In genomic region chr10:80292607-80293239, GRCh38 we compare ENCODE assay signal across 17 cellular contexts. TPM values are rescaled to one million over a fixed set of nuclear protein-coding genes. Genes with fewer than 3 reads are reported as not detected.
DNase-seq lines count a peak whose midpoint lies in the region; ATAC-seq and TF ChIP-seq lines count a peak whose summit lies in the region.
"Had no signal": no experiment of that assay in that cellular context is flagged by ENCODE, and none has a peak within 500 bp of the region (broad histone marks: within the 10 kb centered on the region; RNA-seq: fewer than 3 reads in every experiment).

No MANE protein-coding gene starts in this region.

- peak; percentile 82 for DNase-seq in left lobe of liver (ENCODE audit: low spot score)
- DNase-seq in lung (ENCODE audit: low spot score): peak; percentile 17
- DNase-seq in AML-193 (lab: John Stamatoyannopoulos, UW): no peak
- DNase-seq in DMS53 treated with DMSO at 0.1 percent for 48 hours (lab: John Stamatoyannopoulos, UW; ENCODE audit: unreplicated experiment): no peak
- no peak for DNase-seq in amniotic stem cell (lab: John Stamatoyannopoulos, UW)
- DNase-seq: Calu3; CD8-positive, alpha-beta T cell; DND-41; EL; H9 had no signal

- no peaks in the 10 kb centered on the region for H3K4me1 ChIP-seq in lung (ENCODE audit: control insufficient read depth in 2 of 2, insufficient read depth in 2 of 2, low read length in 2 of 2)

- peak; percentile 55 for ATAC-seq in left lobe of liver
- no peak for ATAC-seq in lung (ENCODE audit: insufficient read depth, low FRiP score)
- ATAC-seq: A549; CD8-positive, alpha-beta T cell; GM12878 had no signal

- H3K27ac ChIP-seq in 22Rv1: 0 out of 2 replicates have a peak overlapping the region, but pooled peaks have one; percentile 94
- H3K27ac ChIP-seq in VCaP: peak overlapping the region; percentile 96
- no peak overlapping the region for H3K27ac ChIP-seq in lung (ENCODE audit: low read depth in 1 of 2, low read length in 1 of 2)
- H3K27ac ChIP-seq: A549, BLaER1 had no signal

- H3K27me3 ChIP-seq in lung (ENCODE audit: control insufficient read depth, insufficient read depth): peaks cover 3% of the 10 kb centered on the region
- H3K27me3 ChIP-seq: BLaER1 had no signal

- 87 to 95% methylated on average over 6 of the region's 6 CpGs for WGBS in lung, 2 donors

- H3K36me3 ChIP-seq in lung (ENCODE audit: control insufficient read depth in 2 of 2, insufficient read depth in 2 of 2, low read length in 2 of 2): no peaks in the 10 kb centered on the region
- H3K36me3 ChIP-seq: BLaER1 had no signal

- H3K4me3 ChIP-seq in lung: no peak overlapping the region
- H3K4me3 ChIP-seq: A549, BLaER1, GM12878 had no signal

- H3K9me3 ChIP-seq in lung (ENCODE audit: control insufficient read depth in 2 of 2, insufficient read depth in 1 of 2, low read length in 1 of 2): peaks cover 0 to under 1% of the 10 kb centered on the region in 2 donors

- TF ChIP-seq CTCF in 22Rv1 (IDR thresholded peaks at IDR 0.05) (no peak), VCaP (conservative IDR thresholded peaks at IDR 0.05) (no peak), lung (IDR thresholded peaks at IDR 0.05; ENCODE audit: control extremely low read depth, extremely low read depth) (no peak)

RNA-seq across cellular contexts. Expression of gene MAT1A, which starts 3.3 kb away (rescaled TPM):
- total RNA-seq in left lobe of liver (928 TPM), lung (1 to 10 TPM in 1 of 2 donors, under 1 TPM in 1; 0.46 to 1.1 TPM)
- polyA plus RNA-seq in lung: under 1 TPM; 0.30 to 0.40 TPM
- total RNA-seq: Calu3; CD8-positive, alpha-beta T cell had no signal
- polyA plus RNA-seq: CD14-positive monocyte, GM12878, IgD-negative memory B cell had no signal

Comparison
In these comparisons a context has a peak if more than half of its experiments do, and no peak if none do; other contexts are left out.
1. H3K27ac ChIP-seq: peak in 22Rv1 (single experiment) and VCaP (single experiment); none in lung (0 of 2).
2. DNase-seq: peak in left lobe of liver (single experiment) and lung (single experiment); none in AML-193 (0 of 2), DMS53 treated with DMSO at 0.1 percent for 48 hours (single experiment) and amniotic stem cell (single experiment).
3. RNA of gene MAT1A, which starts 3.3 kb away (total RNA-seq): 928 TPM in left lobe of liver (single experiment); 0.46 to 1.1 TPM in lung; every median in the first group is over 100 times any median in the second.